1 cellular context compared by ENCODE assay signal in the genomic region with DNA sequence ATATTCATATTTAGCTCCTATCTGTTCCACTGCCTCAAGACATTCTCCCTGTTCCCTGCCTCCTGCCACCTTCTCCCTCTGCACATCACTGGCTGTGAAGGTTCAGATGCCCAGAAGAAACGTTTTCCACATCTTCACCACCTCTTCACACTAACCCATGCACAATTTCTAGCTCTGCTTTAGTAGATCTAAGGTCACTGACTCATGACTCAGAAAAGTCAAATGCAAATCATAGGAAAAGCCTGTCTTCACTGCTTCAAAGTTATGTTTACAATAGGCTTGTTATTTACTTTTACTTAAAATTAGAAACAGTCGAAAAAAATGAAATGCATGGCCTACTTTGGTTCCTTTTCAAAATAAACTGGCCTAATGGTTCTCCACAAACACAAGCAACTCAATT.
TF ChIP-seq lines count a peak whose summit lies in the region.

No MANE protein-coding gene starts in this region.

TF ChIP-seq in endothelial cell of umbilical vein, 7 proteins besides CTCF, POLR2A, EP300 and RAD21 (continued from another document):
- peak; percentile 51 for TF ChIP-seq FOS (IDR thresholded peaks at IDR 0.05; ENCODE audit: borderline replicate concordance, insufficient read depth, low read length)
